Comparison of ENCODE assay signal across 1 cellular context in genomic region chr2:378364-378763, GRCh38.
A peak's percentile ranks its signal among the peaks of the same experiment; 100 is the strongest.
TF ChIP-seq lines count a peak whose summit lies in the region.

No MANE protein-coding gene starts in this region.

TF ChIP-seq in HepG2, 621 proteins besides CTCF, POLR2A, EP300 and RAD21 (continued from another document and continues in another):
- TF ChIP-seq PAXIP1 (CRISPR knock-in tag; conservative IDR thresholded peaks at IDR 0.05): peak; percentile 64
- no peak for TF ChIP-seq KLF15 (CRISPR knock-in tag; IDR thresholded peaks at IDR 0.05; ENCODE audit: borderline replicate concordance)
- TF ChIP-seq KIAA2018 (CRISPR knock-in tag; IDR thresholded peaks at IDR 0.05; ENCODE audit: borderline replicate concordance): no peak
- peak; percentile 81 for TF ChIP-seq TCF7 (IDR thresholded peaks at IDR 0.05; ENCODE audit: low read depth)
- TF ChIP-seq ZNF317 (CRISPR knock-in tag; IDR thresholded peaks at IDR 0.05): no peak
- no peak for TF ChIP-seq IKZF1 (IDR thresholded peaks at IDR 0.05)
- no peak for TF ChIP-seq PAX8 (CRISPR knock-in tag; IDR thresholded peaks at IDR 0.05; ENCODE audit: borderline replicate concordance)
- TF ChIP-seq ONECUT2 (CRISPR knock-in tag; IDR thresholded peaks at IDR 0.05): peak; percentile 96
- no peak for TF ChIP-seq ZNF17 (CRISPR knock-in tag; IDR thresholded peaks at IDR 0.05)
- TF ChIP-seq MIXL1 (CRISPR knock-in tag; IDR thresholded peaks at IDR 0.05): 0 out of 2 replicates have a peak, but pooled peaks have one; percentile 37
- TF ChIP-seq, protein P1, sequence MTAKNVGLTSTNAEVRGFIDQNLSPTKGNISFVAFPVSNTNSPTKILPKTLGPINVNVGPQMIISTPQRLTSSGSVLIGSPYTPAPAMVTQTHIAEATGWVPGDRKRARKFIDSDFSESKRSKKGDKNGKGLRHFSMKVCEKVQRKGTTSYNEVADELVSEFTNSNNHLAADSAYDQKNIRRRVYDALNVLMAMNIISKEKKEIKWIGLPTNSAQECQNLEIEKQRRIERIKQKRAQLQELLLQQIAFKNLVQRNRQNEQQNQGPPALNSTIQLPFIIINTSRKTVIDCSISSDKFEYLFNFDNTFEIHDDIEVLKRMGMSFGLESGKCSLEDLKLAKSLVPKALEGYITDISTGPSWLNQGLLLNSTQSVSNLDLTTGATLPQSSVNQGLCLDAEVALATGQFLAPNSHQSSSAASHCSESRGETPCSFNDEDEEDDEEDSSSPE (CRISPR knock-in tag; IDR thresholded peaks at IDR 0.05): no peak
- no peak for TF ChIP-seq ZNF557 (CRISPR knock-in tag; IDR thresholded peaks at IDR 0.05)
- TF ChIP-seq ZNF232 (CRISPR knock-in tag; IDR thresholded peaks at IDR 0.05; ENCODE audit: borderline replicate concordance): no peak
- TF ChIP-seq MBNL3 (CRISPR knock-in tag; conservative IDR thresholded peaks at IDR 0.05): no peak
- TF ChIP-seq KLF13 (CRISPR knock-in tag; IDR thresholded peaks at IDR 0.05): no peak
- TF ChIP-seq PCBP1 (IDR thresholded peaks at IDR 0.05; ENCODE audit: borderline replicate concordance, low read depth, low read length): no peak
- TF ChIP-seq YY1 (IDR thresholded peaks at IDR 0.05; ENCODE audit: insufficient read depth, insufficient replicate concordance, low read depth, low read length): no peak
- no peak for TF ChIP-seq TAF15 (IDR thresholded peaks at IDR 0.05; ENCODE audit: low read depth, low read length, poor library complexity, severe bottlenecking)
- TF ChIP-seq, protein P2, sequence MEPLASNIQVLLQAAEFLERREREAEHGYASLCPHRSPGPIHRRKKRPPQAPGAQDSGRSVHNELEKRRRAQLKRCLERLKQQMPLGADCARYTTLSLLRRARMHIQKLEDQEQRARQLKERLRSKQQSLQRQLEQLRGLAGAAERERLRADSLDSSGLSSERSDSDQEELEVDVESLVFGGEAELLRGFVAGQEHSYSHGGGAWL (CRISPR knock-in tag; IDR thresholded peaks at IDR 0.05): no peak
- no peak for TF ChIP-seq KDM1A (CRISPR knock-in tag; IDR thresholded peaks at IDR 0.05)
- peak; percentile 59; the same call in 1 of the 2 replicates for TF ChIP-seq NCOR1 (IDR thresholded peaks at IDR 0.05; ENCODE audit: borderline replicate concordance, low read length)
- 0 out of 2 replicates have a peak, but pooled peaks have one; percentile 28 for TF ChIP-seq ATF2 (CRISPR knock-in tag; IDR thresholded peaks at IDR 0.05)
- TF ChIP-seq GLMP (CRISPR knock-in tag; IDR thresholded peaks at IDR 0.05; ENCODE audit: borderline replicate concordance): no peak
- TF ChIP-seq, protein P3, sequence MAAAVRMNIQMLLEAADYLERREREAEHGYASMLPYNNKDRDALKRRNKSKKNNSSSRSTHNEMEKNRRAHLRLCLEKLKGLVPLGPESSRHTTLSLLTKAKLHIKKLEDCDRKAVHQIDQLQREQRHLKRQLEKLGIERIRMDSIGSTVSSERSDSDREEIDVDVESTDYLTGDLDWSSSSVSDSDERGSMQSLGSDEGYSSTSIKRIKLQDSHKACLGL (CRISPR knock-in tag; IDR thresholded peaks at IDR 0.05): no peak
- no peak for TF ChIP-seq MTF2 (CRISPR knock-in tag; IDR thresholded peaks at IDR 0.05; ENCODE audit: borderline replicate concordance)
- no peak for TF ChIP-seq ESRRA (CRISPR knock-in tag; IDR thresholded peaks at IDR 0.05; ENCODE audit: low read depth)
- no peak for TF ChIP-seq BRCA1 (CRISPR knock-in tag; IDR thresholded peaks at IDR 0.05)
- no peak for TF ChIP-seq RFXANK (CRISPR knock-in tag; IDR thresholded peaks at IDR 0.05)
- TF ChIP-seq ZNF251 (CRISPR knock-in tag; IDR thresholded peaks at IDR 0.05): no peak
- TF ChIP-seq SOX5 (CRISPR knock-in tag; IDR thresholded peaks at IDR 0.05; ENCODE audit: borderline replicate concordance): 0 out of 2 replicates have a peak, but pooled peaks have one; percentile 53
- TF ChIP-seq NFYC (CRISPR knock-in tag; IDR thresholded peaks at IDR 0.05): no peak
- TF ChIP-seq RORA (CRISPR knock-in tag; IDR thresholded peaks at IDR 0.05): no peak
- no peak for TF ChIP-seq MLLT10 (CRISPR knock-in tag; IDR thresholded peaks at IDR 0.05)
- TF ChIP-seq TEAD3 (CRISPR knock-in tag; optimal IDR thresholded peaks at IDR 0.05; ENCODE audit: borderline replicate concordance): peak; percentile 35
- TF ChIP-seq SMYD3 (CRISPR knock-in tag; IDR thresholded peaks at IDR 0.05): no peak
- no peak for TF ChIP-seq ZNF292 (CRISPR knock-in tag; IDR thresholded peaks at IDR 0.05; ENCODE audit: borderline replicate concordance, low read depth)
- no peak for TF ChIP-seq WIZ (CRISPR knock-in tag; IDR thresholded peaks at IDR 0.05)
- no peak for TF ChIP-seq RXRB (CRISPR knock-in tag; IDR thresholded peaks at IDR 0.05; ENCODE audit: borderline replicate concordance)
- TF ChIP-seq, protein P4, sequence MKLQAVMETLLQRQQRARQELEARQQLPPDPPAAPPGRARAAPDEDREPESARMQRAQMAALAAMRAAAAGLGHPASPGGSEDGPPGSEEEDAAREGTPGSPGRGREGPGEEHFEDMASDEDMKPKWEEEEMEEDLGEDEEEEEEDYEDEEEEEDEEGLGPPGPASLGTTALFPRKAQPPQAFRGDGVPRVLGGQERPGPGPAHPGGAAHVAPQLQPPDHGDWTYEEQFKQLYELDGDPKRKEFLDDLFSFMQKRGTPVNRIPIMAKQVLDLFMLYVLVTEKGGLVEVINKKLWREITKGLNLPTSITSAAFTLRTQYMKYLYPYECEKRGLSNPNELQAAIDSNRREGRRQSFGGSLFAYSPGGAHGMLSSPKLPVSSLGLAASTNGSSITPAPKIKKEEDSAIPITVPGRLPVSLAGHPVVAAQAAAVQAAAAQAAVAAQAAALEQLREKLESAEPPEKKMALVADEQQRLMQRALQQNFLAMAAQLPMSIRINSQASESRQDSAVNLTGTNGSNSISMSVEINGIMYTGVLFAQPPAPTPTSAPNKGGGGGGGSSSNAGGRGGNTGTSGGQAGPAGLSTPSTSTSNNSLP (IDR thresholded peaks at IDR 0.05; ENCODE audit: low read depth, low read length): peak; percentile 58; the same call in 1 of the 2 replicates
- TF ChIP-seq REPIN1 (CRISPR knock-in tag; IDR thresholded peaks at IDR 0.05; ENCODE audit: borderline replicate concordance, low read depth): no peak
- TF ChIP-seq ZSCAN31 (CRISPR knock-in tag; IDR thresholded peaks at IDR 0.05; ENCODE audit: low read depth): no peak
- TF ChIP-seq ZNF543 (CRISPR knock-in tag; IDR thresholded peaks at IDR 0.05): no peak
- TF ChIP-seq CSRNP2 (CRISPR knock-in tag; conservative IDR thresholded peaks at IDR 0.05; ENCODE audit: low read depth): no peak
- TF ChIP-seq TCF7L2 (IDR thresholded peaks at IDR 0.05; ENCODE audit: low read depth, low read length): no peak
